In the genomic region with DNA sequence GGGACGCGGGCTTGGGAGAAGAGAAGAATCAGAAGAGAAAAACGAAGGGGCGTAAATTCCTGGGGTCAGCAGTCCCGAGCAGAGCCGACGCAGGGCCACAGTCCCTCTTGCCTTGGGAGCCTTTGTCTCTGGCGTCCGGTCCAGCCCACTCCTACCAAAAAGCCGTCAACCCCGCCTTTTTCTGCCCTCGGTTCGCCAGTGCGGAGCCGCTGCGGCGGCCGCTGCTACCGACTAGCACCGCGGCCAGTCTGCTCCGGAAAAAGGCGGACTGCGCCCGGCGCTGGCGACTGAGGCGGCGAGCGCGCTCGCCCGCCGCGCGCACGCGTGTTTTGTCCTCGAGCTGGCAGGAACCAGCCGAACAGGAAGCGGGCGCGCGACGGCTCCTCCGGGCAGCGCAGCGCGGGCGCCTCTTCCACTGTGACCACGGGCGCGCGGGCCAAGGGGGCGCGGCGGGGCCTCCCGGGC, we compare ENCODE assay signal across 1 cellular context.
TF ChIP-seq lines count a peak whose summit lies in the region.

No MANE protein-coding gene starts in this region.

TF ChIP-seq in H1, 55 proteins besides CTCF, POLR2A, EP300 and RAD21:
- peak; percentile 42; the same call in 1 of the 2 replicates for TF ChIP-seq PHF8 (conservative IDR thresholded peaks at IDR 0.05; ENCODE audit: low read depth, low read length)
- no peak; the same call in 1 of the 2 replicates for TF ChIP-seq CHD1 (IDR thresholded peaks at IDR 0.05; ENCODE audit: low read depth, low read length)
- TF ChIP-seq POLR2AphosphoS5 (IDR thresholded peaks at IDR 0.05; ENCODE audit: low read depth, low read length): peak; percentile 36; the same call in 1 of the 2 replicates
